Comparison of ENCODE assay signal across 11 cellular contexts in the genomic region with DNA sequence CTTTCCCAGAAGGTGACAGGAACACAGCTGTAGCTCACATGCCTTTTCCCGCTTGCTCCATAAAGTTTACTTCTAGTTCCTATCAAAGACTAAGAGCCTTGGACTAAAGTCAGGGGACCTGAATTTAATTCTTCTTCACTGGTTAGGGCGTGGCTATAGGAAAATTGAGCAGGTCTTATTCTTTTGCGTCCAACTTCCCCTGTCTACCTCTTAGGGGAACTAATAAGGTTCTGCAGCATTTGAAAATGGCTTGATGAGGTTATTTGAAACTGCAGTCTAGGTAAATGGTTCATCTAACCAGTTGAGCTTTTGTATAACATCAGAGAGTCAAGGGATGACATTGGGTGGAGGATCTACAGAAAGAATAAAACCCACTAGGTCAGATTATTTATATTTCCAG. TPM values are rescaled to one million over a fixed set of nuclear protein-coding genes. Genes with fewer than 3 reads are reported as not detected.
DNase-seq lines count a peak whose midpoint lies in the region; ATAC-seq and TF ChIP-seq lines count a peak whose summit lies in the region.
"Had no signal": no experiment of that assay in that cellular context is flagged by ENCODE, and none has a peak within 500 bp of the region (broad histone marks: within the 10 kb centered on the region; RNA-seq: fewer than 3 reads in every experiment).

No MANE protein-coding gene starts in this region.

- H3K27ac ChIP-seq in AG04450 (ENCODE audit: low read depth, low read length) (no peak overlapping the region), ovary (peak overlapping the region in 1 of 2 donors; percentile 97)
- H3K27ac ChIP-seq: C4-2B had no signal

- peaks cover 15% of the 10 kb centered on the region for H3K4me1 ChIP-seq in ovary (ENCODE audit: insufficient read depth)

- no peak for TF ChIP-seq CTCF in AG04450 (IDR thresholded peaks at IDR 0.05; ENCODE audit: low read depth, low read length)
- TF ChIP-seq CTCF in HFF-Myc (IDR thresholded peaks at IDR 0.05; ENCODE audit: low read depth, low read length, missing control alignments): no peak
- no peak for TF ChIP-seq CTCF in choroid plexus epithelial cell (conservative IDR thresholded peaks at IDR 0.05; ENCODE audit: low read depth, low read length)
- TF ChIP-seq CTCF in ovary (IDR thresholded peaks at IDR 0.05): no peak

- no peak for TF ChIP-seq POLR2A in ovary (IDR thresholded peaks at IDR 0.05)

- no peaks in the 10 kb centered on the region for H3K36me3 ChIP-seq in ovary

- WGBS in ovary, 3 donors: 69 to 76% (median 70%) methylated on average over 3 of the region's 3 CpGs

- POLR2A ChIA-PET in AG04450 (lab: Yijun Ruan, JAX): interaction anchor here (0.6 kb wide), 1 partner anchor 21 kb away, joined by 3 read pairs; no protein-coding TSS in a partner anchor

- H3K4me3 Mint-ChIP-seq in stimulated activated naive CD8-positive, alpha-beta T cell treated with anti-CD3 and anti-CD28 coated beads, Interleukin-15, amount 100 ng/mL, for 72 hours: no peak overlapping the region

- no peak for ATAC-seq in HG03025 (IDR thresholded peaks at IDR 0.05; ENCODE audit: low FRiP score, unreplicated experiment)
- no peak for ATAC-seq in stimulated activated naive CD8-positive, alpha-beta T cell treated with anti-CD3 and anti-CD28 coated beads, Interleukin-15, amount 100 ng/mL, for 72 hours
- ATAC-seq: naive thymus-derived CD4-positive, alpha-beta T cell had no signal

- H3K9me3 ChIP-seq in AG04450 (ENCODE audit: control insufficient read depth, insufficient read depth, low read length) (no peaks in the 10 kb centered on the region), ovary (no peaks in the 10 kb centered on the region)

- no peak for TF ChIP-seq EP300 in ovary (IDR thresholded peaks at IDR 0.05)

- H3K27ac Mint-ChIP-seq in stimulated activated naive CD8-positive, alpha-beta T cell treated with anti-CD3 and anti-CD28 coated beads, Interleukin-15, amount 100 ng/mL, for 72 hours: no peak overlapping the region
- H3K27ac Mint-ChIP-seq: activated T-cell treated with anti-CD3 and anti-CD28 coated beads, Interleukin-2, amount 50 U/mL, for 24 hours had no signal

- H3K4me1 Mint-ChIP-seq in stimulated activated naive CD8-positive, alpha-beta T cell treated with anti-CD3 and anti-CD28 coated beads, Interleukin-15, amount 100 ng/mL, for 72 hours: peaks cover 43% of the 10 kb centered on the region

- H3K4me3 ChIP-seq in AG04450 (ENCODE audit: low read depth, low read length) (peak overlapping the region; percentile 73), HFF-Myc (replicated peaks; ENCODE audit: low read depth, low read length) (peak overlapping the region; percentile 54), choroid plexus epithelial cell (ENCODE audit: low read depth, low read length) (peak overlapping the region; percentile 89), ovary (peak overlapping the region; percentile 72)

- CTCF ChIA-PET in AG04450 (lab: Charles Lee): interaction anchor here (0.5 to 6.6 kb wide), 3 partner anchors 26 to 626 kb away, joined by 3 to 83 read pairs (median 3); no protein-coding TSS in a partner anchor

- H3K9me3 Mint-ChIP-seq in stimulated activated naive CD8-positive, alpha-beta T cell treated with anti-CD3 and anti-CD28 coated beads, Interleukin-15, amount 100 ng/mL, for 72 hours: no peaks in the 10 kb centered on the region
- H3K9me3 Mint-ChIP-seq: activated T-cell treated with anti-CD3 and anti-CD28 coated beads, Interleukin-2, amount 50 U/mL, for 24 hours had no signal

- no peak for DNase-seq in AG04450 (ENCODE audit: low read depth, low spot score)
- no peak for DNase-seq in HFF-Myc (ENCODE audit: extremely low read depth, low read depth)
- no peak for DNase-seq in choroid plexus epithelial cell (ENCODE audit: low read depth)
- DNase-seq in ovary: no peak
- no peak for DNase-seq in DMS114 treated with DMSO at 0.1 percent for 48 hours (lab: John Stamatoyannopoulos, UW; ENCODE audit: unreplicated experiment)
- DNase-seq in stimulated activated naive CD8-positive, alpha-beta T cell treated with anti-CD3 and anti-CD28 coated beads, Interleukin-15, amount 100 ng/mL, for 72 hours: no peak
- no peak for DNase-seq in HUDEP-2 (lab: John Stamatoyannopoulos, UW; ENCODE audit: unreplicated experiment in 76 of 76)
- DNase-seq: activated T-cell treated with anti-CD3 and anti-CD28 coated beads, Interleukin-2, amount 50 U/mL, for 24 hours; naive thymus-derived CD4-positive, alpha-beta T cell had no signal

- H3K27me3 ChIP-seq in AG04450 (ENCODE audit: control insufficient read depth, insufficient read depth, low read length) (no peaks in the 10 kb centered on the region), ovary (no peaks in the 10 kb centered on the region)

- intact Hi-C loops in ovary (cut with DNase I): loop anchor here in 2 of 4 donors (5.0 to 10.0 kb wide), 3 partner anchors 80 to 123 kb away; no protein-coding TSS in a partner anchor

- H3K27me3 Mint-ChIP-seq in stimulated activated naive CD8-positive, alpha-beta T cell treated with anti-CD3 and anti-CD28 coated beads, Interleukin-15, amount 100 ng/mL, for 72 hours: peaks cover 27% of the 10 kb centered on the region

RNA-seq across cellular contexts. Expression of a gene that starts 2.6 kb away (rescaled TPM):
- polyA plus RNA-seq in AG04450 (2011; rRNA removed): 29.3 and 31.1 TPM in 2 replicates
- 33.4 and 41.6 TPM in 2 replicates for polyA minus RNA-seq in AG04450 (2011; rRNA and poly(A)+ RNA removed)
- 10 to 100 TPM; 51.1 to 76.7 (median 70.6) TPM for total RNA-seq in ovary
- 10 to 100 TPM; 37.1 to 38.8 TPM for polyA plus RNA-seq in ovary

RNA-seq across cellular contexts. Expression of a gene that starts 50.5 kb away (rescaled TPM):
- polyA plus RNA-seq in AG04450 (2011; rRNA removed): 9.4 and 12.4 TPM in 2 replicates
- 5.1 and 10.8 TPM in 2 replicates for polyA minus RNA-seq in AG04450 (2011; rRNA and poly(A)+ RNA removed)
- total RNA-seq in ovary: 10 to 100 TPM; 10.9 to 29.2 (median 21.8) TPM
- polyA plus RNA-seq in ovary: 1 to 10 TPM; 6.8 to 7.1 TPM
